In genomic region chr3:112136959-112137693, GRCh38 we compare ENCODE assay signal across 8 cellular contexts. TPM values are rescaled to one million over a fixed set of nuclear protein-coding genes. Genes with fewer than 3 reads are reported as not detected.
DNase-seq lines count a peak whose midpoint lies in the region; ATAC-seq and TF ChIP-seq lines count a peak whose summit lies in the region.

No MANE protein-coding gene starts in this region.

- H3K9me3 ChIP-seq in adrenal gland (replicated peaks in 1 of 3) (no peaks in the 10 kb centered on the region), iPS-18a (ENCODE audit: control insufficient read depth, low read depth, low read length) (no peaks in the 10 kb centered on the region)

- H3K4me1 ChIP-seq in adrenal gland (replicated peaks in 1 of 2) = no peaks in the 10 kb centered on the region
- peaks cover 30% of the 10 kb centered on the region for H3K4me1 ChIP-seq in iPS-18a (ENCODE audit: control insufficient read depth, low read depth, low read length)

- peak; percentile 27 for DNase-seq in activated gamma-delta T cell treated with Interleukin-2 at 50 U/mL for 16 hours
- DNase-seq in activated gamma-delta T cell (lab: John Stamatoyannopoulos, UW) = no peak
- DNase-seq in NCI-H526 (lab: John Stamatoyannopoulos, UW) = peak; percentile 4 to 60
- peak in 1 of 7 donors; percentile 23 for DNase-seq in adrenal gland
- DNase-seq in stimulated activated naive CD4-positive, alpha-beta T cell (lab: John Stamatoyannopoulos, UW) = peak in 5 of 6 experiments; percentile 7 to 54 (median 13)

- WGBS in adrenal gland, 4 donors = 27 to 31% (median 31%) methylated on average over 5 of the region's 5 CpGs

- ATAC-seq in HG03066 (IDR thresholded peaks at IDR 0.05; ENCODE audit: low read depth, unreplicated experiment) = peak; percentile 27
- no peak for ATAC-seq in GM21717 (IDR thresholded peaks at IDR 0.05; ENCODE audit: unreplicated experiment)

- TF ChIP-seq CTCF in adrenal gland (IDR thresholded peaks at IDR 0.05) = peak; percentile 12 to 49 (median 28)

- H3K9ac ChIP-seq in iPS-18a (ENCODE audit: low read length) = peak overlapping the region; percentile 28

- intact Hi-C loops in adrenal gland (cut with DNase I) = no loop called here

- TF ChIP-seq POLR2A in adrenal gland (IDR thresholded peaks at IDR 0.05) = no peak

- H3K27me3 ChIP-seq in adrenal gland (no peaks in the 10 kb centered on the region), iPS-18a (ENCODE audit: control insufficient read depth, insufficient read depth, low read length) (no peaks in the 10 kb centered on the region)

- H3K27ac ChIP-seq in adrenal gland = no peak overlapping the region
- peak overlapping the region; percentile 70 for H3K27ac ChIP-seq in iPS-18a (ENCODE audit: low read length)

- H3K36me3 ChIP-seq in adrenal gland (replicated peaks in 1 of 2) (no peaks in the 10 kb centered on the region), iPS-18a (ENCODE audit: control insufficient read depth, low read depth, low read length) (no peaks in the 10 kb centered on the region)

- no peak overlapping the region for H3K4me3 ChIP-seq in adrenal gland
- peak overlapping the region; percentile 25 for H3K4me3 ChIP-seq in iPS-18a (ENCODE audit: low read length)

RNA-seq across cellular contexts. Expression of gene GCSAM, which starts 4.1 kb away (rescaled TPM):
- 1 to 10 TPM in 1 of 8 donors, under 1 TPM in 3, not detected in 4; 0.18 to 1.8 (median 0.47) TPM for total RNA-seq in adrenal gland
- under 1 TPM in 2 of 3 donors, not detected in 1; 0.07 to 0.26 TPM for polyA plus RNA-seq in adrenal gland

RNA-seq across cellular contexts. Expression of gene C3orf52, which starts 50.9 kb away (rescaled TPM):
- 1 to 10 TPM in 6 of 8 donors, under 1 TPM in 2; 0.06 to 4.0 (median 2.3) TPM for total RNA-seq in adrenal gland
- polyA plus RNA-seq in adrenal gland = 1 to 10 TPM; 1.1 to 2.2 (median 2.2) TPM
